ENCODE assay signal across 8 cellular contexts in the genomic region with DNA sequence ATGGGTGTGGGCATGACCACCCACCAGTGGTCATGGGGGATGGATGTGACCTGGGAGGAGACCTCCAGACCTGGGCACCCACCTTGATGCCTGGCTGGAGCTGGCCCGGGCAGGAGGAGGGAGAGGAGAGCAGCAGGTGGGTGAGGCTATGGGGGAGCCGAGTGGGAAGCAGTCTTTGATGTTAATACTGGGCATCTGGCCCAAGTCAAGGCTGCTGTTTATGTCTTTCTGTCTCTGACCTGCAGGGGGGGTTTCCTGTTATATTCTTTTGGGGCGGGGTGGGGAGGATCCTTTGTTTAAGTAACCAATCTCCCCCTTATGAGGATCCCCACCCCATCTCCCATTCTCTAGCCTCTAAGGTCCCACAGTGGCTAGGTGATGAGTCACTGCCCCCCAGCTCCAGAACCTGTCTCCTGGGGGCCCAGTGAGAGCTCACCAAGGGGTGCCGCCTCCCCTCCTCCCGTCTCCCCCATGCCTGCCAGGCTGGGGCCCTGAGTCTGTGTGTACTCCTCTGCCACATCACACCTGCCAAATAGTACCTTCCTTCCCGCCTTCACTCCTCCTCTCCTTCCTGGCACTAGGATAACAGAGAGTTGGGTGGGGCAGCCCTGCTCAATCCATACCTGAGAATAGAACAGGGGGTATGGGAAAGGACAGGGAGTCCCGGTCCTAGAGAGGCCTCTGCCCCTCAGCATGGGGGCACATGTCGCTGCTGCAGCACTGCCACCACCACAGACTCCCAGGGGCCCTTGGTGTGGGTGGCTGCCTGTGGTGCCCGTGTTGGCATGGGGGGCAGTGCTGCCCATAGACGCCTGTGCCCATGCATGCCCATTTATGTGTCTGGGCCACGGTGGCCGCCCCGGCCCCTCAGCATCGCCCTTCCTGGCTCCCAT. TPM values are rescaled to one million over a fixed set of nuclear protein-coding genes. Genes with fewer than 3 reads are reported as not detected.
DNase-seq lines count a peak whose midpoint lies in the region.

No MANE protein-coding gene starts in this region.

- H3K27me3 Mint-ChIP-seq in activated T-helper 2 cell treated with anti-CD3 and anti-CD28 coated beads, Interferon-gamma antibody, Interleukin-2, Interleukin-4, amounts not matched to agents 10 μg/mL and 5 μg/mL and 100 μg/mL, durations not matched to agents 14 hours and 24 hours and 36 hours (ENCODE audit: low read depth): no peaks in the 10 kb centered on the region

- peak; percentile 25 to 33 for DNase-seq in activated CD4-positive, alpha-beta T cell treated with anti-CD3 and anti-CD28 coated beads for 4 hours
- DNase-seq in activated CD4-positive, alpha-beta T cell treated with anti-CD3 and anti-CD28 coated beads for 1 hour: no peak
- peak; percentile 79 for DNase-seq in NCI-H2171 treated with DMSO at 0.1 percent for 48 hours (lab: John Stamatoyannopoulos, UW)
- DNase-seq in activated T-helper 2 cell treated with anti-CD3 and anti-CD28 coated beads, Interferon-gamma antibody, Interleukin-2, Interleukin-4, amounts not matched to agents 10 μg/mL and 5 μg/mL and 100 μg/mL, durations not matched to agents 14 hours and 24 hours and 36 hours (ENCODE audit: low spot score): no peak
- DNase-seq in glomerular visceral epithelial cell (ENCODE audit: extremely low spot score): peak; percentile 44
- DNase-seq in activated effector memory CD4-positive, alpha-beta T cell treated with anti-CD3 and anti-CD28 coated beads, Interleukin-2, amount 50 U/mL, for 16 hours: no peak
- DNase-seq in epidermal melanocyte (ENCODE audit: insufficient read length, low spot score): no peak

- H3K4me1 Mint-ChIP-seq in activated T-helper 2 cell treated with anti-CD3 and anti-CD28 coated beads, Interferon-gamma antibody, Interleukin-2, Interleukin-4, amounts not matched to agents 10 μg/mL and 5 μg/mL and 100 μg/mL, durations not matched to agents 14 hours and 24 hours and 36 hours (ENCODE audit: low read depth): peaks cover 24% of the 10 kb centered on the region

- peak overlapping the region in 18 of 21 experiments; percentile 16 to 93 (median 79) for H3K27ac ChIP-seq in skin epidermis

- H3K4me3 Mint-ChIP-seq in activated T-helper 2 cell treated with anti-CD3 and anti-CD28 coated beads, Interferon-gamma antibody, Interleukin-2, Interleukin-4, amounts not matched to agents 10 μg/mL and 5 μg/mL and 100 μg/mL, durations not matched to agents 14 hours and 24 hours and 36 hours (ENCODE audit: low read depth): peak overlapping the region; percentile 6

- no peaks in the 10 kb centered on the region for H3K36me3 Mint-ChIP-seq in activated T-helper 2 cell treated with anti-CD3 and anti-CD28 coated beads, Interferon-gamma antibody, Interleukin-2, Interleukin-4, amounts not matched to agents 10 μg/mL and 5 μg/mL and 100 μg/mL, durations not matched to agents 14 hours and 24 hours and 36 hours (ENCODE audit: low read depth)

- intact Hi-C loops in activated T-helper 2 cell treated with anti-CD3 and anti-CD28 coated beads, Interferon-gamma antibody, Interleukin-2, Interleukin-4, amounts not matched to agents 10 μg/mL and 5 μg/mL and 100 μg/mL, durations not matched to agents 14 hours and 24 hours and 36 hours (cut with micrococcal nuclease): loop anchor here (2.0 kb wide), 1 partner anchor 43 kb away; no protein-coding TSS in a partner anchor

- H3K27ac Mint-ChIP-seq in activated T-helper 2 cell treated with anti-CD3 and anti-CD28 coated beads, Interferon-gamma antibody, Interleukin-2, Interleukin-4, amounts not matched to agents 10 μg/mL and 5 μg/mL and 100 μg/mL, durations not matched to agents 14 hours and 24 hours and 36 hours: peak overlapping the region; percentile 31

- H3K4me3 ChIP-seq in skin epidermis: peak overlapping the region in 1 of 7 experiments; percentile 13

- no peaks in the 10 kb centered on the region for H3K9me3 Mint-ChIP-seq in activated T-helper 2 cell treated with anti-CD3 and anti-CD28 coated beads, Interferon-gamma antibody, Interleukin-2, Interleukin-4, amounts not matched to agents 10 μg/mL and 5 μg/mL and 100 μg/mL, durations not matched to agents 14 hours and 24 hours and 36 hours

RNA-seq across cellular contexts. Expression of gene THRA, which starts 7.2 kb away (rescaled TPM):
- 4.9 and 5.6 TPM in 2 replicates for total RNA-seq in activated T-helper 2 cell treated with anti-CD3 and anti-CD28 coated beads, Interferon-gamma antibody, Interleukin-2, Interleukin-4, amounts not matched to agents 10 μg/mL and 5 μg/mL and 100 μg/mL, durations not matched to agents 14 hours and 24 hours and 36 hours

RNA-seq across cellular contexts. Expression of gene MED24, which starts 15.8 kb away (rescaled TPM):
- total RNA-seq in activated T-helper 2 cell treated with anti-CD3 and anti-CD28 coated beads, Interferon-gamma antibody, Interleukin-2, Interleukin-4, amounts not matched to agents 10 μg/mL and 5 μg/mL and 100 μg/mL, durations not matched to agents 14 hours and 24 hours and 36 hours: 110 and 116 TPM in 2 replicates

RNA-seq across cellular contexts. Expression of gene NR1D1, which starts 30.4 kb away (rescaled TPM):
- total RNA-seq in activated T-helper 2 cell treated with anti-CD3 and anti-CD28 coated beads, Interferon-gamma antibody, Interleukin-2, Interleukin-4, amounts not matched to agents 10 μg/mL and 5 μg/mL and 100 μg/mL, durations not matched to agents 14 hours and 24 hours and 36 hours: 6.6 and 6.8 TPM in 2 replicates

RNA-seq across cellular contexts. Expression of gene MSL1, which starts 51.8 kb away (rescaled TPM):
- 87.6 and 95.8 TPM in 2 replicates for total RNA-seq in activated T-helper 2 cell treated with anti-CD3 and anti-CD28 coated beads, Interferon-gamma antibody, Interleukin-2, Interleukin-4, amounts not matched to agents 10 μg/mL and 5 μg/mL and 100 μg/mL, durations not matched to agents 14 hours and 24 hours and 36 hours

RNA-seq across cellular contexts. Expression of gene CSF3, which starts 54.8 kb away (rescaled TPM):
- total RNA-seq in activated T-helper 2 cell treated with anti-CD3 and anti-CD28 coated beads, Interferon-gamma antibody, Interleukin-2, Interleukin-4, amounts not matched to agents 10 μg/mL and 5 μg/mL and 100 μg/mL, durations not matched to agents 14 hours and 24 hours and 36 hours: not detected in 2 replicates

Comparison
In these comparisons a context has a peak if more than half of its experiments do, and no peak if none do; other contexts are left out.
1. DNase-seq: peak in activated CD4-positive, alpha-beta T cell treated with anti-CD3 and anti-CD28 coated beads for 4 hours (2 of 2), NCI-H2171 treated with DMSO at 0.1 percent for 48 hours (single experiment) and glomerular visceral epithelial cell (single experiment); none in activated CD4-positive, alpha-beta T cell treated with anti-CD3 and anti-CD28 coated beads for 1 hour (single experiment), activated T-helper 2 cell treated with anti-CD3 and anti-CD28 coated beads, Interferon-gamma antibody, Interleukin-2, Interleukin-4, amounts not matched to agents 10 μg/mL and 5 μg/mL and 100 μg/mL, durations not matched to agents 14 hours and 24 hours and 36 hours (single experiment), activated effector memory CD4-positive, alpha-beta T cell treated with anti-CD3 and anti-CD28 coated beads, Interleukin-2, amount 50 U/mL, for 16 hours (single experiment) and epidermal melanocyte (single experiment).